29 cellular contexts compared by ENCODE assay signal in the genomic region with DNA sequence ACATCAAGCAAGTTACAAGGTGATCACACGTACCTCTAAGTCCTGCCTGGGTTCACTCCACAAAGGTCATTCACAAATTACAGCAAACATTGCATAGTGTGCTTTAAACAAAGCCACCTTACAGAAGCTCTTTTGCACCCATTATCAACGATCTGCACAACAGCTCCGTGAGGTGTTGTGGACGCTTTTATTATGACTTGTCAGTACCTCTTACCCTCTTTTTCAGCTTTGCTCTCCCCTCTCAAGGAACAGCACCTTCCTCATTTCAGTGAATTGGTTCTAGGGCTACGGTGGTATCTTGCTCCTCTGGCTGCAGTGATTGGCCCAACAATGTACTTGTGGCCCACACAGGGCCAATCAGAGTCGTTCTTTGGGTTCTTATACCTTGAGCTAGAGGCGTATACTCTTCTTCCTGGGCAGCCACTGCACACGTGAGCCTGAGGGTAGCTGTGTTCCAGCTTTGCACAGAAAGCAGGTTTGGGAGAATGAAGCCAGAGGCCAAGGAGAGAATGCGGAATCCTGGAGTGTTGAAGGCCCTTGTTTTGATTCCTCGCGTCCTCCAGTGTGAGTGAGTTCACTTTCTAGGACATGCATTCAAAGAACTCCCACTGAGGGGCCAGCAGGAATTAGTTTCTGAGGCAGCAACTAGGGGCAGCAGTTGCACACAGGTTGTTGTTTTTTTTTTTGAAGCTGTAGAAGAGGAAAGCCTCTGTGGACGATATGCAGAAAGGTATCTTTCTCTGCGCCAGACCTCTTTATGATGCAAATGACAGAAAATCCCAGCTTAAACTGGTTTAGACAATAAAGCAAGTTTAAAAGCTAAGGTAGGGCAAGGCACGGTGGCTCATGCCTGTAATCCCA. TPM values are rescaled to one million over a fixed set of nuclear protein-coding genes. Genes with fewer than 3 reads are reported as not detected.
DNase-seq lines count a peak whose midpoint lies in the region; ATAC-seq, FAIRE-seq and TF ChIP-seq lines count a peak whose summit lies in the region.
"Had no signal": no experiment of that assay in that cellular context is flagged by ENCODE, and none has a peak within 500 bp of the region (broad histone marks: within the 10 kb centered on the region; RNA-seq: fewer than 3 reads in every experiment).

No MANE protein-coding gene starts in this region.

- H3K4me3 ChIP-seq in hepatocyte = no peak overlapping the region
- H3K4me3 ChIP-seq: coronary artery, heart left ventricle, testis had no signal

- H3K4me1 ChIP-seq in hepatocyte (ENCODE audit: insufficient read depth) = peaks cover 4% of the 10 kb centered on the region
- H3K4me1 ChIP-seq: heart left ventricle, testis had no signal

- peak overlapping the region; percentile 31 for H2AFZ ChIP-seq in hepatocyte

- peak; percentile 41 for DNase-seq in activated effector memory CD4-positive, alpha-beta T cell treated with anti-CD3 and anti-CD28 coated beads, Interleukin-2, amount 50 U/mL, for 16 hours
- DNase-seq in activated effector memory CD4-positive, alpha-beta T cell treated with Interleukin-2 at 50 U/mL for 16 hours = no peak
- DNase-seq in RPMI8226 (peak; percentile 16), hepatocyte (ENCODE audit: low spot score) (no peak), NCI-H1417 (lab: John Stamatoyannopoulos, UW) (no peak), RCC 7860 (ENCODE audit: low spot score) (no peak), KG1 (lab: John Stamatoyannopoulos, UW) (no peak)
- no peak for DNase-seq in stimulated activated naive CD8-positive, alpha-beta T cell treated with anti-CD3 and anti-CD28 coated beads, Interleukin-15, Interleukin-2, amounts not matched to agents 100 U/mL and 50 U/mL, for 24 hours
- DNase-seq: activated CD4-positive, alpha-beta memory T cell treated with anti-CD3 and anti-CD28 coated beads for 36 hours; activated CD8-positive, alpha-beta memory T cell treated with anti-CD3 and anti-CD28 coated beads, Interleukin-2, amount 50 U/mL, for 4 hours; anterior cingulate cortex; CD4-positive, alpha-beta T cell; DMS 273 treated with DMSO at 0.1 percent for 48 hours; effector memory CD4-positive, alpha-beta T cell; heart left ventricle; Kasumi-1; left cardiac atrium; NCI-H2029; NCI-H526; SIG-M5; stimulated activated naive CD4-positive, alpha-beta T cell treated with Interleukin-2 at 50 U/mL for 16 hours; T1000; testis had no signal

- peak overlapping the region; percentile 81 for H3K27ac ChIP-seq in hepatocyte
- H3K27ac ChIP-seq: coronary artery, foreskin keratinocyte, heart left ventricle, testis had no signal

- WGBS in hepatocyte (ENCODE audit: low lambda C conversion rate, missing lambda C conversion rate) = 51% methylated on average over 14 of the region's 14 CpGs

- no peaks in the 10 kb centered on the region for H4K20me1 ChIP-seq in hepatocyte (ENCODE audit: insufficient read depth, poor library complexity, severe bottlenecking)

- no peaks in the 10 kb centered on the region for H3K79me2 ChIP-seq in hepatocyte

- no peaks in the 10 kb centered on the region for H3K9me2 ChIP-seq in hepatocyte (replicated peaks; ENCODE audit: insufficient read depth)

- H3K36me3 ChIP-seq in hepatocyte (replicated peaks; ENCODE audit: insufficient read depth, low read depth) = no peaks in the 10 kb centered on the region
- H3K36me3 ChIP-seq: heart left ventricle had no signal

- no peak for ATAC-seq in stimulated activated naive CD8-positive, alpha-beta T cell treated with anti-CD3 and anti-CD28 coated beads, Interleukin-15, Interleukin-2, amounts not matched to agents 100 U/mL and 50 U/mL, for 24 hours
- ATAC-seq: activated CD4-positive, CD25-positive, alpha-beta regulatory T cell treated with anti-CD3 and anti-CD28 coated beads, Interleukin-2, amount 50 U/mL, for 24 hours; heart left ventricle; left cardiac atrium; Panc1 had no signal

- H3K4me2 ChIP-seq in hepatocyte = peak overlapping the region; percentile 36

- H3K27me3 ChIP-seq in hepatocyte = no peaks in the 10 kb centered on the region
- H3K27me3 ChIP-seq: foreskin keratinocyte, testis had no signal

- FAIRE-seq in RCC 7860 (lab: Jason Lieb, UNC) = no peak
- FAIRE-seq: A204.1, urothelium cell line had no signal

- no peak for TF ChIP-seq CTCF in hepatocyte (IDR thresholded peaks at IDR 0.05; ENCODE audit: poor library complexity)

- H3K9me3 ChIP-seq in hepatocyte (ENCODE audit: low read depth) = no peaks in the 10 kb centered on the region
- H3K9me3 ChIP-seq: testis had no signal

RNA-seq across cellular contexts. Expression of a gene that starts 49.8 kb away (rescaled TPM):
- 45.6 and 77.2 TPM in 2 replicates for total RNA-seq in hepatocyte
- polyA plus RNA-seq in hepatocyte = 10.5 and 12.9 TPM in 2 replicates

Comparison
In these comparisons a context has a peak if more than half of its experiments do, and no peak if none do; other contexts are left out.
1. DNase-seq: peak in activated effector memory CD4-positive, alpha-beta T cell treated with anti-CD3 and anti-CD28 coated beads, Interleukin-2, amount 50 U/mL, for 16 hours (single experiment) and RPMI8226 (single experiment); none in activated effector memory CD4-positive, alpha-beta T cell treated with Interleukin-2 at 50 U/mL for 16 hours (single experiment), hepatocyte (single experiment), stimulated activated naive CD8-positive, alpha-beta T cell treated with anti-CD3 and anti-CD28 coated beads, Interleukin-15, Interleukin-2, amounts not matched to agents 100 U/mL and 50 U/mL, for 24 hours (single experiment), NCI-H1417 (0 of 3), RCC 7860 (single experiment) and KG1 (single experiment).